ENCODE assay signal across 2 cellular contexts in the genomic region with DNA sequence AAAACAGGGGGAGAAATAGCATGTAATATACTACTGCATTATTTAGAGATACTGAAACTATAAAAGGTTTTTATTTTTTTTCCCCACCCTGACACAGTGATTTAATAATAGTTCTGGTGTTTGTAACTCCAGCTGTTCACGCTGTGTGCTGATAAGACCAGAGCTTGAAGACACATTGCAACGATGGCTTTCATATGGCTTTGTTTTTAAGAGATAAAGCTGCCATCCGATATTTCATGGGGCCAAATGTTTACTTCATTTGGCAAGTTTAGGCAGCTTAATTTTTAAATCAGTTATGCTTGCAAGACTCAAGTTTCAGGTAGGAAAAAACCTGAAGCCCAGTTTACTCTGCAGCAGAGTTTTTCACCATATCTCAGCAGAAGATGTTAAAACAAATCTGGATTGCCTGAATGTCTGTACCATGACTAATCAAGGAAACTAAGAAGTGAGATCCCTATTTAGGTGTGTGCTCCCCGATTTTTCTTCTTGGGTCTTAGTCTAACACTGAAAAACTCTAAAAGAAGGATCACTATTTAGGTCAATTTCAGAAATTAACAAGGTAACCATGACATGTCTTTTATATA.
TF ChIP-seq lines count a peak whose summit lies in the region.

No MANE protein-coding gene starts in this region.

TF ChIP-seq in IMR-90, 13 proteins besides CTCF, POLR2A, EP300 and RAD21:
- no peak for TF ChIP-seq FOS (IDR thresholded peaks at IDR 0.05; ENCODE audit: low read depth, low read length)
- no peak for TF ChIP-seq SMC3 (IDR thresholded peaks at IDR 0.05; ENCODE audit: low read depth, low read length)
- TF ChIP-seq, protein P1, sequence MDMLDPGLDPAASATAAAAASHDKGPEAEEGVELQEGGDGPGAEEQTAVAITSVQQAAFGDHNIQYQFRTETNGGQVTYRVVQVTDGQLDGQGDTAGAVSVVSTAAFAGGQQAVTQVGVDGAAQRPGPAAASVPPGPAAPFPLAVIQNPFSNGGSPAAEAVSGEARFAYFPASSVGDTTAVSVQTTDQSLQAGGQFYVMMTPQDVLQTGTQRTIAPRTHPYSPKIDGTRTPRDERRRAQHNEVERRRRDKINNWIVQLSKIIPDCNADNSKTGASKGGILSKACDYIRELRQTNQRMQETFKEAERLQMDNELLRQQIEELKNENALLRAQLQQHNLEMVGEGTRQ (IDR thresholded peaks at IDR 0.05; ENCODE audit: low read depth, low read length), result no peak
- no peak for TF ChIP-seq NFE2L2 (IDR thresholded peaks at IDR 0.05; ENCODE audit: low read depth, low read length)
- TF ChIP-seq RFX5 (IDR thresholded peaks at IDR 0.05; ENCODE audit: low read depth, low read length), result no peak
- no peak for TF ChIP-seq MAZ (IDR thresholded peaks at IDR 0.05; ENCODE audit: borderline replicate concordance, low read depth, low read length)
- TF ChIP-seq CHD1 (IDR thresholded peaks at IDR 0.05; ENCODE audit: low read depth, low read length), result no peak
- TF ChIP-seq BHLHE40 (IDR thresholded peaks at IDR 0.05; ENCODE audit: low read depth, low read length), result no peak
- no peak for TF ChIP-seq MAFK (IDR thresholded peaks at IDR 0.05; ENCODE audit: low read depth, low read length)
- TF ChIP-seq MXI1 (IDR thresholded peaks at IDR 0.05; ENCODE audit: borderline replicate concordance, low read depth, low read length), result no peak
- TF ChIP-seq, protein P2, sequence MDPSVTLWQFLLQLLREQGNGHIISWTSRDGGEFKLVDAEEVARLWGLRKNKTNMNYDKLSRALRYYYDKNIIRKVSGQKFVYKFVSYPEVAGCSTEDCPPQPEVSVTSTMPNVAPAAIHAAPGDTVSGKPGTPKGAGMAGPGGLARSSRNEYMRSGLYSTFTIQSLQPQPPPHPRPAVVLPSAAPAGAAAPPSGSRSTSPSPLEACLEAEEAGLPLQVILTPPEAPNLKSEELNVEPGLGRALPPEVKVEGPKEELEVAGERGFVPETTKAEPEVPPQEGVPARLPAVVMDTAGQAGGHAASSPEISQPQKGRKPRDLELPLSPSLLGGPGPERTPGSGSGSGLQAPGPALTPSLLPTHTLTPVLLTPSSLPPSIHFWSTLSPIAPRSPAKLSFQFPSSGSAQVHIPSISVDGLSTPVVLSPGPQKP (IDR thresholded peaks at IDR 0.05; ENCODE audit: borderline replicate concordance, low read depth, low read length), result no peak
- no peak for TF ChIP-seq RCOR1 (IDR thresholded peaks at IDR 0.05; ENCODE audit: insufficient replicate concordance, low read length)
- TF ChIP-seq CEBPB (IDR thresholded peaks at IDR 0.05; ENCODE audit: low read depth, low read length), result no peak

TF ChIP-seq in SK-N-SH, 30 proteins besides CTCF, POLR2A, EP300 and RAD21:
- TF ChIP-seq, protein P3, sequence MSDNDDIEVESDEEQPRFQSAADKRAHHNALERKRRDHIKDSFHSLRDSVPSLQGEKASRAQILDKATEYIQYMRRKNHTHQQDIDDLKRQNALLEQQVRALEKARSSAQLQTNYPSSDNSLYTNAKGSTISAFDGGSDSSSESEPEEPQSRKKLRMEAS (IDR thresholded peaks at IDR 0.05; ENCODE audit: low read depth), result no peak
- TF ChIP-seq, protein P4, sequence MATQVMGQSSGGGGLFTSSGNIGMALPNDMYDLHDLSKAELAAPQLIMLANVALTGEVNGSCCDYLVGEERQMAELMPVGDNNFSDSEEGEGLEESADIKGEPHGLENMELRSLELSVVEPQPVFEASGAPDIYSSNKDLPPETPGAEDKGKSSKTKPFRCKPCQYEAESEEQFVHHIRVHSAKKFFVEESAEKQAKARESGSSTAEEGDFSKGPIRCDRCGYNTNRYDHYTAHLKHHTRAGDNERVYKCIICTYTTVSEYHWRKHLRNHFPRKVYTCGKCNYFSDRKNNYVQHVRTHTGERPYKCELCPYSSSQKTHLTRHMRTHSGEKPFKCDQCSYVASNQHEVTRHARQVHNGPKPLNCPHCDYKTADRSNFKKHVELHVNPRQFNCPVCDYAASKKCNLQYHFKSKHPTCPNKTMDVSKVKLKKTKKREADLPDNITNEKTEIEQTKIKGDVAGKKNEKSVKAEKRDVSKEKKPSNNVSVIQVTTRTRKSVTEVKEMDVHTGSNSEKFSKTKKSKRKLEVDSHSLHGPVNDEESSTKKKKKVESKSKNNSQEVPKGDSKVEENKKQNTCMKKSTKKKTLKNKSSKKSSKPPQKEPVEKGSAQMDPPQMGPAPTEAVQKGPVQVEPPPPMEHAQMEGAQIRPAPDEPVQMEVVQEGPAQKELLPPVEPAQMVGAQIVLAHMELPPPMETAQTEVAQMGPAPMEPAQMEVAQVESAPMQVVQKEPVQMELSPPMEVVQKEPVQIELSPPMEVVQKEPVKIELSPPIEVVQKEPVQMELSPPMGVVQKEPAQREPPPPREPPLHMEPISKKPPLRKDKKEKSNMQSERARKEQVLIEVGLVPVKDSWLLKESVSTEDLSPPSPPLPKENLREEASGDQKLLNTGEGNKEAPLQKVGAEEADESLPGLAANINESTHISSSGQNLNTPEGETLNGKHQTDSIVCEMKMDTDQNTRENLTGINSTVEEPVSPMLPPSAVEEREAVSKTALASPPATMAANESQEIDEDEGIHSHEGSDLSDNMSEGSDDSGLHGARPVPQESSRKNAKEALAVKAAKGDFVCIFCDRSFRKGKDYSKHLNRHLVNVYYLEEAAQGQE (IDR thresholded peaks at IDR 0.05; ENCODE audit: low read depth, low read length), result no peak
- TF ChIP-seq, protein P5, sequence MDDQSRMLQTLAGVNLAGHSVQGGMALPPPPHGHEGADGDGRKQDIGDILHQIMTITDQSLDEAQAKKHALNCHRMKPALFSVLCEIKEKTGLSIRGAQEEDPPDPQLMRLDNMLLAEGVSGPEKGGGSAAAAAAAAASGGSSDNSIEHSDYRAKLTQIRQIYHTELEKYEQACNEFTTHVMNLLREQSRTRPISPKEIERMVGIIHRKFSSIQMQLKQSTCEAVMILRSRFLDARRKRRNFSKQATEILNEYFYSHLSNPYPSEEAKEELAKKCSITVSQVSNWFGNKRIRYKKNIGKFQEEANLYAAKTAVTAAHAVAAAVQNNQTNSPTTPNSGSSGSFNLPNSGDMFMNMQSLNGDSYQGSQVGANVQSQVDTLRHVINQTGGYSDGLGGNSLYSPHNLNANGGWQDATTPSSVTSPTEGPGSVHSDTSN (IDR thresholded peaks at IDR 0.05), result no peak
- peak; percentile 91 for TF ChIP-seq CHD2 (IDR thresholded peaks at IDR 0.05; ENCODE audit: low read length, partially characterized antibody)
- no peak for TF ChIP-seq FOSL2 (IDR thresholded peaks at IDR 0.05; ENCODE audit: borderline replicate concordance, low read depth)
- TF ChIP-seq TEAD4 (IDR thresholded peaks at IDR 0.05; ENCODE audit: borderline replicate concordance, insufficient read depth), result no peak; the same call in 1 of the 2 replicates
- no peak for TF ChIP-seq ELF1 (IDR thresholded peaks at IDR 0.05)
- TF ChIP-seq SMC3 (IDR thresholded peaks at IDR 0.05; ENCODE audit: low read depth, low read length), result no peak
- TF ChIP-seq GABPA (IDR thresholded peaks at IDR 0.05; ENCODE audit: low read depth), result no peak
- TF ChIP-seq FOXJ3 (CRISPR knock-in tag; IDR thresholded peaks at IDR 0.05), result peak; percentile 95
- TF ChIP-seq, protein P6, sequence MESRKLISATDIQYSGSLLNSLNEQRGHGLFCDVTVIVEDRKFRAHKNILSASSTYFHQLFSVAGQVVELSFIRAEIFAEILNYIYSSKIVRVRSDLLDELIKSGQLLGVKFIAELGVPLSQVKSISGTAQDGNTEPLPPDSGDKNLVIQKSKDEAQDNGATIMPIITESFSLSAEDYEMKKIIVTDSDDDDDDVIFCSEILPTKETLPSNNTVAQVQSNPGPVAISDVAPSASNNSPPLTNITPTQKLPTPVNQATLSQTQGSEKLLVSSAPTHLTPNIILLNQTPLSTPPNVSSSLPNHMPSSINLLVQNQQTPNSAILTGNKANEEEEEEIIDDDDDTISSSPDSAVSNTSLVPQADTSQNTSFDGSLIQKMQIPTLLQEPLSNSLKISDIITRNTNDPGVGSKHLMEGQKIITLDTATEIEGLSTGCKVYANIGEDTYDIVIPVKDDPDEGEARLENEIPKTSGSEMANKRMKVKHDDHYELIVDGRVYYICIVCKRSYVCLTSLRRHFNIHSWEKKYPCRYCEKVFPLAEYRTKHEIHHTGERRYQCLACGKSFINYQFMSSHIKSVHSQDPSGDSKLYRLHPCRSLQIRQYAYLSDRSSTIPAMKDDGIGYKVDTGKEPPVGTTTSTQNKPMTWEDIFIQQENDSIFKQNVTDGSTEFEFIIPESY (IDR thresholded peaks at IDR 0.05; ENCODE audit: borderline replicate concordance, low read depth), result no peak
- TF ChIP-seq, protein P1 (IDR thresholded peaks at IDR 0.05; ENCODE audit: borderline replicate concordance, low read depth, low read length), result no peak
- no peak for TF ChIP-seq NRF1 (IDR thresholded peaks at IDR 0.05; ENCODE audit: low read depth, low read length)
- no peak for TF ChIP-seq JUND (IDR thresholded peaks at IDR 0.05)
- no peak for TF ChIP-seq TAF1 (IDR thresholded peaks at IDR 0.05; ENCODE audit: borderline replicate concordance, low read depth, low read length)
- TF ChIP-seq FOXM1 (IDR thresholded peaks at IDR 0.05; ENCODE audit: low read depth), result no peak
- no peak for TF ChIP-seq MEF2A (IDR thresholded peaks at IDR 0.05; ENCODE audit: borderline replicate concordance, low read depth)
- TF ChIP-seq GATA2 (CRISPR knock-in tag; IDR thresholded peaks at IDR 0.05), result peak; percentile 97
- peak; percentile 28; the same call in 1 of the 2 replicates for TF ChIP-seq MXI1 (IDR thresholded peaks at IDR 0.05; ENCODE audit: low read depth, low read length)
- no peak for TF ChIP-seq EZH2phosphoT487 (IDR thresholded peaks at IDR 0.05; ENCODE audit: borderline replicate concordance, low read depth)
- TF ChIP-seq RFX5 (IDR thresholded peaks at IDR 0.05; ENCODE audit: low read length), result no peak
- TF ChIP-seq TCF12 (IDR thresholded peaks at IDR 0.05), result peak; percentile 32; the same call in 1 of the 2 replicates
- 0 out of 2 replicates have a peak, but pooled peaks have one; percentile 20 for TF ChIP-seq POLR2AphosphoS5 (IDR thresholded peaks at IDR 0.05; ENCODE audit: low read depth, low read length)
- peak; percentile 95 for TF ChIP-seq RCOR1 (IDR thresholded peaks at IDR 0.05; ENCODE audit: low read length)
- TF ChIP-seq RXRA (IDR thresholded peaks at IDR 0.05; ENCODE audit: borderline replicate concordance, low read depth), result no peak
- no peak for TF ChIP-seq YY1 (IDR thresholded peaks at IDR 0.05; ENCODE audit: low read depth)
- no peak for TF ChIP-seq NFIC (IDR thresholded peaks at IDR 0.05; ENCODE audit: borderline replicate concordance)
- no peak for TF ChIP-seq SIN3A (IDR thresholded peaks at IDR 0.05; ENCODE audit: borderline replicate concordance, low read depth, low read length)
- TF ChIP-seq, protein P7, sequence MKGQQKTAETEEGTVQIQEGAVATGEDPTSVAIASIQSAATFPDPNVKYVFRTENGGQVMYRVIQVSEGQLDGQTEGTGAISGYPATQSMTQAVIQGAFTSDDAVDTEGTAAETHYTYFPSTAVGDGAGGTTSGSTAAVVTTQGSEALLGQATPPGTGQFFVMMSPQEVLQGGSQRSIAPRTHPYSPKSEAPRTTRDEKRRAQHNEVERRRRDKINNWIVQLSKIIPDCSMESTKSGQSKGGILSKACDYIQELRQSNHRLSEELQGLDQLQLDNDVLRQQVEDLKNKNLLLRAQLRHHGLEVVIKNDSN (IDR thresholded peaks at IDR 0.05; ENCODE audit: borderline replicate concordance, low read depth), result no peak
- TF ChIP-seq, protein P8, sequence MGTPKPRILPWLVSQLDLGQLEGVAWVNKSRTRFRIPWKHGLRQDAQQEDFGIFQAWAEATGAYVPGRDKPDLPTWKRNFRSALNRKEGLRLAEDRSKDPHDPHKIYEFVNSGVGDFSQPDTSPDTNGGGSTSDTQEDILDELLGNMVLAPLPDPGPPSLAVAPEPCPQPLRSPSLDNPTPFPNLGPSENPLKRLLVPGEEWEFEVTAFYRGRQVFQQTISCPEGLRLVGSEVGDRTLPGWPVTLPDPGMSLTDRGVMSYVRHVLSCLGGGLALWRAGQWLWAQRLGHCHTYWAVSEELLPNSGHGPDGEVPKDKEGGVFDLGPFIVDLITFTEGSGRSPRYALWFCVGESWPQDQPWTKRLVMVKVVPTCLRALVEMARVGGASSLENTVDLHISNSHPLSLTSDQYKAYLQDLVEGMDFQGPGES (IDR thresholded peaks at IDR 0.05; ENCODE audit: low read depth, low read length), result no peak
TF ChIP-seq in SK-N-SH: peak in this region for 7.
